8 cellular contexts compared by ENCODE assay signal in genomic region chr9:83978992-83979811, GRCh38. TPM values are rescaled to one million over a fixed set of nuclear protein-coding genes. Genes with fewer than 3 reads are reported as not detected.
DNase-seq lines count a peak whose midpoint lies in the region; ATAC-seq and TF ChIP-seq lines count a peak whose summit lies in the region.

No MANE protein-coding gene starts in this region.

- H3K4me1 ChIP-seq in colonic mucosa, result peaks cover 7% of the 10 kb centered on the region

- peak overlapping the region; percentile 88 to 100 for H3K9ac ChIP-seq in colonic mucosa (ENCODE audit: low read depth in 2 of 2, low read length in 2 of 2)

- peak overlapping the region; percentile 98 for H3K27ac ChIP-seq in colonic mucosa

- DNase-seq in GM04504 (ENCODE audit: low read depth), result peak; percentile 61
- DNase-seq in NCI-H226, result peak; percentile 67
- peak; percentile 93 for DNase-seq in activated CD4-positive, alpha-beta T cell treated with anti-CD3 and anti-CD28 coated beads, Interleukin-2, amount 10 ng/mL, durations not matched to agents 7 days and 5 days
- DNase-seq in colonic mucosa, result peak; percentile 90
- peak; percentile 93 for DNase-seq in left kidney (ENCODE audit: low read depth, low spot score)
- peak; percentile 77 to 86 (median 80) for DNase-seq in stimulated activated CD4-positive, alpha-beta T cell treated with anti-CD3 and anti-CD28 coated beads, Interleukin-1b, Interleukin-23, amount 100 ng/mL, for 24 hours (ENCODE audit: low read depth in 4 of 4, low spot score in 1 of 4)

- H3K27me3 ChIP-seq in colonic mucosa, result no peaks in the 10 kb centered on the region

- ATAC-seq in HG02885 (IDR thresholded peaks at IDR 0.05; ENCODE audit: poor library complexity, unreplicated experiment) (peak; percentile 29), GM18858 (IDR thresholded peaks at IDR 0.05; ENCODE audit: unreplicated experiment) (no peak)

- H3K36me3 Mint-ChIP-seq in activated CD4-positive, alpha-beta T cell treated with anti-CD3 and anti-CD28 coated beads, Interleukin-2, amount 10 ng/mL, durations not matched to agents 7 days and 5 days (ENCODE audit: low read depth), result peaks cover 59% of the 10 kb centered on the region

- H3K27ac Mint-ChIP-seq in activated CD4-positive, alpha-beta T cell treated with anti-CD3 and anti-CD28 coated beads, Interleukin-2, amount 10 ng/mL, durations not matched to agents 7 days and 5 days, result peak overlapping the region; percentile 98

- H3K4me3 ChIP-seq in colonic mucosa, result peak overlapping the region; percentile 59

- no peaks in the 10 kb centered on the region for H3K27me3 Mint-ChIP-seq in activated CD4-positive, alpha-beta T cell treated with anti-CD3 and anti-CD28 coated beads, Interleukin-2, amount 10 ng/mL, durations not matched to agents 7 days and 5 days

- intact Hi-C loops in colonic mucosa (cut with DNase I), result no loop called here

- H3K36me3 ChIP-seq in colonic mucosa, result no peaks in the 10 kb centered on the region

- H3K4me1 Mint-ChIP-seq in activated CD4-positive, alpha-beta T cell treated with anti-CD3 and anti-CD28 coated beads, Interleukin-2, amount 10 ng/mL, durations not matched to agents 7 days and 5 days, result peaks cover 58% of the 10 kb centered on the region

- POLR2A ChIA-PET in activated CD4-positive, alpha-beta T cell treated with anti-CD3 and anti-CD28 coated beads, Interleukin-2, amount 10 ng/mL, durations not matched to agents 7 days and 5 days (lab: Charles Lee), result no interaction called here

- TF ChIP-seq CTCF in colonic mucosa (IDR thresholded peaks at IDR 0.05), result no peak

- H3K9me3 Mint-ChIP-seq in activated CD4-positive, alpha-beta T cell treated with anti-CD3 and anti-CD28 coated beads, Interleukin-2, amount 10 ng/mL, durations not matched to agents 7 days and 5 days, result no peaks in the 10 kb centered on the region

- no peaks in the 10 kb centered on the region for H3K9me3 ChIP-seq in colonic mucosa

- H3K4me3 Mint-ChIP-seq in activated CD4-positive, alpha-beta T cell treated with anti-CD3 and anti-CD28 coated beads, Interleukin-2, amount 10 ng/mL, durations not matched to agents 7 days and 5 days, result peak overlapping the region; percentile 93

- CTCF ChIA-PET in activated CD4-positive, alpha-beta T cell treated with anti-CD3 and anti-CD28 coated beads, Interleukin-2, amount 10 ng/mL, durations not matched to agents 7 days and 5 days (lab: Charles Lee), result interaction anchor here (0.6 to 1.9 kb wide), 6 partner anchors 15 to 403 kb away, joined by 3 to 8 read pairs (median 4); a partner anchor contains a TSS

RNA-seq across cellular contexts. Expression of gene HNRNPK, which starts 0.8 kb away (rescaled TPM):
- total RNA-seq in activated CD4-positive, alpha-beta T cell treated with anti-CD3 and anti-CD28 coated beads, Interleukin-2, amount 10 ng/mL, durations not matched to agents 7 days and 5 days, result 100 to 1,000 TPM; 671 to 848 TPM
- total RNA-seq in colonic mucosa, result 100 to 1,000 TPM; 451 to 491 TPM

RNA-seq across cellular contexts. Expression of gene RMI1, which starts 1.4 kb away (rescaled TPM):
- total RNA-seq in activated CD4-positive, alpha-beta T cell treated with anti-CD3 and anti-CD28 coated beads, Interleukin-2, amount 10 ng/mL, durations not matched to agents 7 days and 5 days, result 10 to 100 TPM; 21.2 to 27.8 TPM
- total RNA-seq in colonic mucosa, result 10 to 100 TPM in 1 of 2 donors, 1 to 10 TPM in 1; 9.6 to 16.9 TPM

RNA-seq across cellular contexts. Expression of gene KIF27, which starts 58.0 kb away (rescaled TPM):
- total RNA-seq in activated CD4-positive, alpha-beta T cell treated with anti-CD3 and anti-CD28 coated beads, Interleukin-2, amount 10 ng/mL, durations not matched to agents 7 days and 5 days, result 1 to 10 TPM; 3.2 to 3.8 TPM
- total RNA-seq in colonic mucosa, result 1 to 10 TPM; 3.0 to 4.0 TPM
